Comparison of ENCODE assay signal across 10 cellular contexts in the genomic region with DNA sequence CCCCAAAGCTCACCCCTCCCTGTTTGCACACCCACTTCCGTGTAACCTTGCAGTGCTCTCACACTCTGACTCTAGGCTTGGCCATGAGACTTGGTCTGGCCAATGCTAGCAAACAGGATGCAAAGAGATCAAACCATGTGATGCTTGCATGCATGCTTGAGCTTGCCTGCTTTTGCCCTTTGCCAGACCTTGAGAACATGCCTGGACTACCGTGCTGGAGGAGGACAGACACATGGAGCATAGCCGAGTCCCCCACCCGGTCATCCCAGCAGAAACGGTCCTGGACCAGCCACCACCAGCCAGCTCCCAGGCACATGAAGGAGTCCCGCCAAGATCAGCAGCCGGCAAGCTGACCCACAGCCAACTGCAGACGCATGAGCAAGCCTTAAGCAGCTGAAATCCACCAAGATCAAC. TPM values are rescaled to one million over a fixed set of nuclear protein-coding genes. Genes with fewer than 3 reads are reported as not detected.
DNase-seq lines count a peak whose midpoint lies in the region; ATAC-seq, FAIRE-seq and TF ChIP-seq lines count a peak whose summit lies in the region.
"Had no signal": no experiment of that assay in that cellular context is flagged by ENCODE, and none has a peak within 500 bp of the region (broad histone marks: within the 10 kb centered on the region; RNA-seq: fewer than 3 reads in every experiment).

No MANE protein-coding gene starts in this region.

- H3K36me3 ChIP-seq in bronchial epithelial cell (ENCODE audit: control insufficient read depth, insufficient read depth, low read length), result no peaks in the 10 kb centered on the region

- ATAC-seq in HG02870 (IDR thresholded peaks at IDR 0.05; ENCODE audit: unreplicated experiment), result peak; percentile 73
- no peak for ATAC-seq in GM18907 (IDR thresholded peaks at IDR 0.05; ENCODE audit: unreplicated experiment)
- no peak for ATAC-seq in HG02763 (IDR thresholded peaks at IDR 0.05; ENCODE audit: unreplicated experiment)

- no peaks in the 10 kb centered on the region for H3K27me3 Mint-ChIP-seq in neural crest cell (ENCODE audit: low read depth)
- no peaks in the 10 kb centered on the region for H3K27me3 Mint-ChIP-seq in type B pancreatic cell

- DNase-seq in GM12864 (ENCODE audit: low read depth) (peak; percentile 24), bronchial epithelial cell (ENCODE audit: low read depth) (peak; percentile 75), neural crest cell (ENCODE audit: low read depth, low spot score) (no peak), NCI-H2107 treated with DMSO at 0.1 percent for 48 hours (lab: John Stamatoyannopoulos, UW; ENCODE audit: unreplicated experiment) (no peak), type B pancreatic cell (ENCODE audit: extremely low spot score, unreplicated experiment) (no peak)
- DNase-seq: NCI-H1105 treated with DMSO at 0.1 percent for 48 hours had no signal

- H3K4me1 Mint-ChIP-seq in neural crest cell (peaks cover 6% of the 10 kb centered on the region), type B pancreatic cell (ENCODE audit: unreplicated experiment) (peaks cover 4% of the 10 kb centered on the region)

- H3K4me3 Mint-ChIP-seq in neural crest cell, result no peak overlapping the region
- H3K4me3 Mint-ChIP-seq in type B pancreatic cell, result no peak overlapping the region

- no peaks in the 10 kb centered on the region for H3K27me3 ChIP-seq in bronchial epithelial cell (ENCODE audit: control insufficient read depth, insufficient read depth, low read length)
- H3K27me3 ChIP-seq: adrenal gland had no signal

- H3K4me3 ChIP-seq in GM12864 (ENCODE audit: low read depth, low read length), result no peak overlapping the region
- H3K4me3 ChIP-seq in bronchial epithelial cell (ENCODE audit: low read depth, low read length), result no peak overlapping the region
- H3K4me3 ChIP-seq: adrenal gland had no signal

- H3K36me3 Mint-ChIP-seq in neural crest cell (ENCODE audit: low read depth), result no peaks in the 10 kb centered on the region
- no peaks in the 10 kb centered on the region for H3K36me3 Mint-ChIP-seq in type B pancreatic cell

- H3K9me3 Mint-ChIP-seq in neural crest cell (no peaks in the 10 kb centered on the region), type B pancreatic cell (no peaks in the 10 kb centered on the region)

- FAIRE-seq in bronchial epithelial cell (lab: Jason Lieb, UNC), result no peak

- H3K27ac Mint-ChIP-seq in neural crest cell (ENCODE audit: unreplicated experiment), result peak overlapping the region; percentile 78
- H3K27ac Mint-ChIP-seq in type B pancreatic cell, result no peak overlapping the region

- TF ChIP-seq CTCF in GM12864 (IDR thresholded peaks at IDR 0.05; ENCODE audit: low read depth, low read length, missing control alignments) (no peak), bronchial epithelial cell (IDR thresholded peaks at IDR 0.05; ENCODE audit: insufficient read depth, low read length, severe bottlenecking) (no peak), neural crest cell (conservative IDR thresholded peaks at IDR 0.05) (no peak), type B pancreatic cell (conservative IDR thresholded peaks at IDR 0.05) (no peak)

RNA-seq across cellular contexts. Expression of a gene that starts 23.4 kb away (rescaled TPM):
- total RNA-seq in bronchial epithelial cell (0.77 and 1.1 TPM in 2 replicates), neural crest cell (5.0 and 5.7 TPM in 2 replicates), type B pancreatic cell (ENCODE audit: low replicate concordance) (6.1 and 14.9 TPM in 2 replicates)

RNA-seq across cellular contexts. Expression of a gene that starts 55.1 kb away (rescaled TPM):
- 15.8 and 26.9 TPM in 2 replicates for total RNA-seq in bronchial epithelial cell
- 45.2 and 46.9 TPM in 2 replicates for total RNA-seq in neural crest cell
- total RNA-seq in type B pancreatic cell (ENCODE audit: low replicate concordance), result 60.5 and 72.4 TPM in 2 replicates

Comparison
In these comparisons a context has a peak if more than half of its experiments do, and no peak if none do; other contexts are left out.
1. DNase-seq: peak in GM12864 (single experiment) and bronchial epithelial cell (single experiment); none in neural crest cell (single experiment), NCI-H2107 treated with DMSO at 0.1 percent for 48 hours (single experiment) and type B pancreatic cell (single experiment).